Comparison of ENCODE assay signal across 10 cellular contexts in the genomic region with DNA sequence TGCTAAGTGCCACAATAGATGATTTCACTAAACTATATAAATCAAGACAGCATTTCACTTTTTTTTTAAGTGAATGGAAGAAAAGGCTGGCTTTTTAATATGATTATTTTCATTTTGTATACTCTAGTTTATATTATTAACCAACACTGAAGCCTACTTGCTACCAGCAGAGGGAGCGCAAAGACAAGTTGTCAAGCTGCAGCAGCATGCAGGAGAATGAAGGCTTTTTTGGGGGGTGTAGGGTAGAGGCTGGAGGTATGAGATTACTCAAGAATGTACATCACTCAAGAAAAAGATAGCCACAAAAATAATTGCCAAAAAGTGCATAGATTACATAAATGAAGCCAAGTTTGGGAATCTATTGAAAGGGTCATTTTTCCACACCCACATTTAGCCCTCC.
DNase-seq lines count a peak whose midpoint lies in the region; ATAC-seq and TF ChIP-seq lines count a peak whose summit lies in the region.
"Had no signal": no experiment of that assay in that cellular context is flagged by ENCODE, and none has a peak within 500 bp of the region (broad histone marks: within the 10 kb centered on the region; RNA-seq: fewer than 3 reads in every experiment).

No MANE protein-coding gene starts in this region.

- H3K4me3 Mint-ChIP-seq in osteocyte (ENCODE audit: unreplicated experiment): no peak overlapping the region
- no peak overlapping the region for H3K4me3 Mint-ChIP-seq in naive thymus-derived CD4-positive, alpha-beta T cell
- H3K4me3 Mint-ChIP-seq: stimulated activated naive CD8-positive, alpha-beta T cell treated with anti-CD3 and anti-CD28 coated beads, Interleukin-15, Interleukin-2, amounts not matched to agents 100 ng/mL and 50 ng/mL, for 24 hours had no signal

- intact Hi-C loops in naive thymus-derived CD4-positive, alpha-beta T cell (cut with micrococcal nuclease): loop anchor here in 1 of 2 donors (5.0 kb wide), 1 partner anchor 555 kb away; no protein-coding TSS in a partner anchor

- peak in 2 of 3 experiments; percentile 5 to 43 for DNase-seq in NCI-H1417 (lab: John Stamatoyannopoulos, UW)
- DNase-seq in NCI-H1417 treated with DMSO at 0.1 percent for 48 hours (lab: John Stamatoyannopoulos, UW): no peak
- DNase-seq in cerebellar cortex (ENCODE audit: low spot score): peak; percentile 3
- DNase-seq in osteocyte (ENCODE audit: extremely low spot score, unreplicated experiment): no peak
- no peak for DNase-seq in stimulated activated CD4-positive, alpha-beta T cell treated with anti-CD3 and anti-CD28 coated beads, Interleukin-4, amount 100 ng/mL, for 1 hour
- no peak for DNase-seq in naive thymus-derived CD4-positive, alpha-beta T cell

- no peak overlapping the region for H3K27ac Mint-ChIP-seq in osteocyte (ENCODE audit: unreplicated experiment)
- no peak overlapping the region for H3K27ac Mint-ChIP-seq in naive thymus-derived CD4-positive, alpha-beta T cell
- H3K27ac Mint-ChIP-seq: stimulated activated naive CD8-positive, alpha-beta T cell treated with anti-CD3 and anti-CD28 coated beads, Interleukin-15, Interleukin-2, amounts not matched to agents 100 ng/mL and 50 ng/mL, for 24 hours had no signal

- no peaks in the 10 kb centered on the region for H3K27me3 ChIP-seq in naive thymus-derived CD4-positive, alpha-beta T cell (ENCODE audit: control insufficient read depth in 2 of 2, insufficient read depth in 2 of 2, low read length in 2 of 2)

- no peak for ATAC-seq in naive thymus-derived CD4-positive, alpha-beta T cell
- ATAC-seq in esophagus mucosa: no peak

- H3K4me3 ChIP-seq in naive thymus-derived CD4-positive, alpha-beta T cell (ENCODE audit: low read length): no peak overlapping the region
- H3K4me3 ChIP-seq: lung had no signal

- POLR2A ChIA-PET in naive thymus-derived CD4-positive, alpha-beta T cell (lab: Charles Lee): no interaction called here

- CTCF ChIA-PET in naive thymus-derived CD4-positive, alpha-beta T cell (lab: Charles Lee): no interaction called here

- H3K9me3 Mint-ChIP-seq in osteocyte (ENCODE audit: unreplicated experiment): peaks cover 25% of the 10 kb centered on the region
- peaks cover 0 to 1% (median 0%) of the 10 kb centered on the region in 11 donors for H3K9me3 Mint-ChIP-seq in naive thymus-derived CD4-positive, alpha-beta T cell
- H3K9me3 Mint-ChIP-seq: stimulated activated naive CD8-positive, alpha-beta T cell treated with anti-CD3 and anti-CD28 coated beads, Interleukin-15, Interleukin-2, amounts not matched to agents 100 ng/mL and 50 ng/mL, for 24 hours had no signal

- no peaks in the 10 kb centered on the region for H3K9me3 ChIP-seq in naive thymus-derived CD4-positive, alpha-beta T cell (ENCODE audit: control insufficient read depth in 2 of 3, low read length in 3 of 3)

- TF ChIP-seq CTCF in LNCAP (IDR thresholded peaks at IDR 0.05): peak; percentile 45
- peak; percentile 27 for TF ChIP-seq CTCF in osteocyte (IDR thresholded peaks at IDR 0.05)

- H3K27me3 Mint-ChIP-seq in osteocyte (ENCODE audit: unreplicated experiment): no peaks in the 10 kb centered on the region
- no peaks in the 10 kb centered on the region for H3K27me3 Mint-ChIP-seq in naive thymus-derived CD4-positive, alpha-beta T cell
- H3K27me3 Mint-ChIP-seq: stimulated activated naive CD8-positive, alpha-beta T cell treated with anti-CD3 and anti-CD28 coated beads, Interleukin-15, Interleukin-2, amounts not matched to agents 100 ng/mL and 50 ng/mL, for 24 hours had no signal

- no peaks in the 10 kb centered on the region for H3K36me3 ChIP-seq in naive thymus-derived CD4-positive, alpha-beta T cell (ENCODE audit: control insufficient read depth in 2 of 3, insufficient read depth in 3 of 3, low read length in 3 of 3)

- no peaks in the 10 kb centered on the region for H3K4me1 Mint-ChIP-seq in osteocyte (ENCODE audit: unreplicated experiment)
- no peaks in the 10 kb centered on the region for H3K4me1 Mint-ChIP-seq in naive thymus-derived CD4-positive, alpha-beta T cell

- no peak overlapping the region for H3K27ac ChIP-seq in naive thymus-derived CD4-positive, alpha-beta T cell (ENCODE audit: low read depth, low read length)

- H3K36me3 Mint-ChIP-seq in osteocyte (ENCODE audit: unreplicated experiment): no peaks in the 10 kb centered on the region
- H3K36me3 Mint-ChIP-seq in naive thymus-derived CD4-positive, alpha-beta T cell: no peaks in the 10 kb centered on the region

- H3K4me1 ChIP-seq in naive thymus-derived CD4-positive, alpha-beta T cell (ENCODE audit: control insufficient read depth in 2 of 2, insufficient read depth in 2 of 2, low read length in 2 of 2): no peaks in the 10 kb centered on the region

Comparison
In these comparisons a context has a peak if more than half of its experiments do, and no peak if none do; other contexts are left out.
1. DNase-seq: peak in NCI-H1417 (2 of 3) and cerebellar cortex (single experiment); none in NCI-H1417 treated with DMSO at 0.1 percent for 48 hours (single experiment), osteocyte (single experiment), stimulated activated CD4-positive, alpha-beta T cell treated with anti-CD3 and anti-CD28 coated beads, Interleukin-4, amount 100 ng/mL, for 1 hour (single experiment) and naive thymus-derived CD4-positive, alpha-beta T cell (0 of 9).